ENCODE assay signal across 2 cellular contexts in the genomic region with DNA sequence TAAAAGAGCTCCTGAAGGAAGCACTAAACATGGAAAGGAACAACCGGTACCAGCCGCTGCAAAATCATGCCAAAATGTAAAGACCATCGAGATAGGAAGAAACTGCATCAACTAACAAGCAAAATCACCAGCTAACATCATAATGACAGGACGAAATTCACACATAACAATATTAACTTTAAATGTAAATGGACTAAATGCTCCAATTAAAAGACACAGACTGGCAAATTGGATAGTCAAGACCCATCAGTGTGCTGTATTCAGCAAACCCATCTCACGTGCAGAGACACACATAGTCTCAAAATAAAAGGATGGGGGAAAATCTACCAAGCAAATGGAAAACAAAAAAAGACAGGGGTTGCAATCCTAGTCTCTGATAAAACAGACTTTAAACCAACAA. TPM values are rescaled to one million over a fixed set of nuclear protein-coding genes. Genes with fewer than 3 reads are reported as not detected.
"Had no signal": no experiment of that assay in that cellular context is flagged by ENCODE, and none has a peak within 500 bp of the region (broad histone marks: within the 10 kb centered on the region; RNA-seq: fewer than 3 reads in every experiment).

No MANE protein-coding gene starts in this region.

RNA-seq across cellular contexts. Expression of a gene that starts 26.4 kb away (rescaled TPM):
- total RNA-seq: GM23248, H9 had no signal
- polyA plus RNA-seq: GM23248 had no signal
